Comparison of ENCODE assay signal across 1 cellular context in the genomic region with DNA sequence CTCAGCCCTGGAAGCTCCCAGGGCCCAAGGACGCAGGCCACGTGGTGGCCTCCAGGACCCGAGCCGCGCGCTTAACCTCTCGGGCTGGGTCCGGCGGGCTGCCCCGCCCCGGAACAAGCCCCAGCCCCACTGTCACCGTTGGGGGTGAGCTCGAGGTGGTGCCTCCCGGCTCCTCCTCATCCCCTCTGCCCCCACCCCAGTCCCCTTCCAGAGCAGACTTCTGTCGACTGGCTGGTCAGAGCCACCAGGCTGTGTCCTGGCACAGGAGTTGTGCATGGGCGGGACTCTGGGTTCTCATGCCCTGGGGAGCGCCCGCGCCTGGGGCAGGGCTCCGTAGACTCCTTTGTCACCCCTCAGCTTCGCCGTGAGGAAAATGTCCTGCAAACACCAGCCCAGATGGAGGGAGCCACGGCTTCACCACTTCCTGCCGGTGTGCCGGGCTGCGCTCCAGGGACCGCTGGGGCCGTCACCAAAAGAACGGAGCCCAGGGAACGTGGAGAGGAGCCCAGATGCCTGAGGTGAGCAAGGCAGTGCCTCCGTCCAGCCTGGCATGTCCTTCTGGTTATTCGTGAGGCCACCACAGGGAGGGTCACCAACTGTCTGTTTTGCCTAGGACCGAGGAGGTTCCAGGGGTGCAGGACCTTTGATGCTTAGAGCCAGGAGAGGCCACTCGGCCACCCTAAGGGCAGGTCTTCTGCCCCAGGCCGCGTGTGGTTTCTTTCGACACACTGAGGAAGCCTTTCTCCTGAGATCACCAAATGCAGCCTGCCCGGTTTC.
TF ChIP-seq lines count a peak whose summit lies in the region.

No MANE protein-coding gene starts in this region.

TF ChIP-seq in WTC11, 78 proteins besides CTCF, POLR2A, EP300 and RAD21 (continued from another document):
- TF ChIP-seq FOXP4 (CRISPR knock-in tag; IDR thresholded peaks at IDR 0.05) (no peak), IRF1 (CRISPR knock-in tag; IDR thresholded peaks at IDR 0.05) (no peak)
